In genomic region chr10:24518981-24519597, GRCh38 we compare ENCODE assay signal across 8 cellular contexts.
DNase-seq lines count a peak whose midpoint lies in the region; ATAC-seq and TF ChIP-seq lines count a peak whose summit lies in the region.

No MANE protein-coding gene starts in this region.

- H3K27me3 Mint-ChIP-seq in neural crest cell (ENCODE audit: low read depth) = no peaks in the 10 kb centered on the region

- no peak overlapping the region for H3K27ac ChIP-seq in AG04450 (ENCODE audit: low read depth, low read length)

- H3K9me3 Mint-ChIP-seq in neural crest cell = peaks cover under 1% of the 10 kb centered on the region

- no peak overlapping the region for H3K4me3 Mint-ChIP-seq in neural crest cell

- DNase-seq in AG04450 (ENCODE audit: low read depth, low spot score) (peak; percentile 21), GM12865 (ENCODE audit: low read depth) (peak; percentile 50), NCI-H2196 (lab: John Stamatoyannopoulos, UW; ENCODE audit: unreplicated experiment) (peak; percentile 30), fibroblast of peridontal ligament (ENCODE audit: extremely low read depth) (peak; percentile 75), neural crest cell (ENCODE audit: low read depth, low spot score) (peak; percentile 80), NCI-H1048 (lab: John Stamatoyannopoulos, UW) (no peak)
- DNase-seq in activated CD8-positive, alpha-beta memory T cell treated with anti-CD3 and anti-CD28 coated beads, Interleukin-2, amount 50 U/mL, for 48 hours = peak; percentile 60

- ATAC-seq in GM21737 (IDR thresholded peaks at IDR 0.05; ENCODE audit: unreplicated experiment) = no peak

- no peaks in the 10 kb centered on the region for H3K27me3 ChIP-seq in AG04450 (ENCODE audit: control insufficient read depth, insufficient read depth, low read length)

- H3K27ac Mint-ChIP-seq in neural crest cell (ENCODE audit: unreplicated experiment) = no peak overlapping the region

- H3K4me3 ChIP-seq in AG04450 (ENCODE audit: low read depth, low read length) = no peak overlapping the region
- H3K4me3 ChIP-seq in GM12865 (ENCODE audit: low read depth, low read length) = no peak overlapping the region

- no peaks in the 10 kb centered on the region for H3K4me1 Mint-ChIP-seq in neural crest cell

- H3K9me3 ChIP-seq in AG04450 (ENCODE audit: control insufficient read depth, insufficient read depth, low read length) = peaks cover under 1% of the 10 kb centered on the region; the same call in 1 of the 2 replicates

- peaks cover 4% of the 10 kb centered on the region for H3K36me3 Mint-ChIP-seq in neural crest cell (ENCODE audit: low read depth)

- POLR2A ChIA-PET in AG04450 (lab: Yijun Ruan, JAX) = interaction anchor here (0.6 kb wide), 1 partner anchor 30 kb away, joined by 4 read pairs; no protein-coding TSS in a partner anchor

- peak; percentile 86 for TF ChIP-seq CTCF in AG04450 (IDR thresholded peaks at IDR 0.05; ENCODE audit: low read depth, low read length)
- peak; percentile 73 for TF ChIP-seq CTCF in GM12865 (IDR thresholded peaks at IDR 0.05; ENCODE audit: insufficient read depth, low read depth, low read length, missing control alignments)
- peak; percentile 86 for TF ChIP-seq CTCF in neural crest cell (conservative IDR thresholded peaks at IDR 0.05)

- CTCF ChIA-PET in AG04450 (lab: Charles Lee) = interaction anchor here (0.5 to 8.6 kb wide), 61 partner anchors 10 to 1361 kb away, joined by 3 to 175 read pairs (median 4); no protein-coding TSS in a partner anchor
